ENCODE assay signal across 21 cellular contexts in genomic region chr7:134777470-134777869, GRCh38. TPM values are rescaled to one million over a fixed set of nuclear protein-coding genes. Genes with fewer than 3 reads are reported as not detected.
DNase-seq lines count a peak whose midpoint lies in the region; ATAC-seq and TF ChIP-seq lines count a peak whose summit lies in the region.
"Had no signal": no experiment of that assay in that cellular context is flagged by ENCODE, and none has a peak within 500 bp of the region (broad histone marks: within the 10 kb centered on the region; RNA-seq: fewer than 3 reads in every experiment).

No MANE protein-coding gene starts in this region.

- H3K4me1 Mint-ChIP-seq in nephron (peaks cover 44% of the 10 kb centered on the region), type B pancreatic cell (ENCODE audit: unreplicated experiment) (peaks cover 41% of the 10 kb centered on the region)
- H3K4me1 Mint-ChIP-seq: CD14-positive monocyte had no signal

- H3K36me3 Mint-ChIP-seq in nephron (ENCODE audit: low read depth) (peaks cover 3% of the 10 kb centered on the region), type B pancreatic cell (no peaks in the 10 kb centered on the region)
- H3K36me3 Mint-ChIP-seq: CD14-positive monocyte had no signal

- H3K9me3 Mint-ChIP-seq in nephron, result no peaks in the 10 kb centered on the region
- H3K9me3 Mint-ChIP-seq in type B pancreatic cell, result peaks cover 1% of the 10 kb centered on the region
- H3K9me3 Mint-ChIP-seq: activated T-cell treated with anti-CD3 and anti-CD28 coated beads, Interleukin-2, amount 50 U/mL, for 24 hours; endodermal cell had no signal

- H3K4me3 Mint-ChIP-seq in nephron (peak overlapping the region in 2 of 3 experiments; percentile 12 to 24), type B pancreatic cell (no peak overlapping the region)
- H3K4me3 Mint-ChIP-seq: activated naive CD8-positive, alpha-beta T cell; activated T-cell treated with anti-CD3 and anti-CD28 coated beads, Interleukin-2, amount 50 U/mL, for 24 hours; CD14-positive monocyte; endodermal cell had no signal

- DNase-seq in NCI-H526 (lab: John Stamatoyannopoulos, UW) (peak; percentile 13 to 53), NCI-H526 treated with DMSO at 0.1 percent for 48 hours (lab: John Stamatoyannopoulos, UW) (no peak), dermis blood vessel endothelial cell (peak; percentile 42), type B pancreatic cell (ENCODE audit: extremely low spot score, unreplicated experiment) (no peak), LoVo (ENCODE audit: low spot score) (no peak)
- no peak for DNase-seq in stimulated activated CD4-positive, alpha-beta T cell treated with anti-CD3 and anti-CD28 coated beads, Interleukin-15, amount 100 ng/mL, for 24 hours
- DNase-seq: activated T-cell treated with anti-CD3 and anti-CD28 coated beads, Interleukin-2, amount 50 U/mL, for 24 hours; central memory CD4-positive, alpha-beta T cell; DMS79; endodermal cell; MM.1S; NCI-H2029 treated with DMSO at 0.1 percent for 48 hours; NCI-H69; Peyer's patch; right lobe of liver; stimulated activated CD4-positive, alpha-beta T cell treated with anti-CD3 and anti-CD28 coated beads, Interleukin-4, amount 100 ng/mL, for 4 hours had no signal

- peak overlapping the region; percentile 90 to 99 (median 94) for H3K27ac Mint-ChIP-seq in nephron
- H3K27ac Mint-ChIP-seq in type B pancreatic cell, result peak overlapping the region; percentile 50
- H3K27ac Mint-ChIP-seq: activated naive CD8-positive, alpha-beta T cell; activated T-cell treated with anti-CD3 and anti-CD28 coated beads, Interleukin-2, amount 50 U/mL, for 24 hours; CD14-positive monocyte had no signal

- H3K27me3 Mint-ChIP-seq in nephron (ENCODE audit: low read depth), result peaks cover 4% of the 10 kb centered on the region
- no peaks in the 10 kb centered on the region for H3K27me3 Mint-ChIP-seq in type B pancreatic cell
- H3K27me3 Mint-ChIP-seq: activated naive CD8-positive, alpha-beta T cell had no signal

- TF ChIP-seq CTCF in nephron (IDR thresholded peaks at IDR 0.05; ENCODE audit: unreplicated experiment in 3 of 3) (no peak), type B pancreatic cell (conservative IDR thresholded peaks at IDR 0.05) (no peak)

- ATAC-seq in HG02588 (IDR thresholded peaks at IDR 0.05; ENCODE audit: unreplicated experiment), result no peak
- ATAC-seq: HCT116 had no signal

RNA-seq across cellular contexts. Expression of gene CALD1, which starts 2.0 kb away (rescaled TPM):
- 228 and 258 TPM in 2 replicates for total RNA-seq in dermis blood vessel endothelial cell
- 169 and 218 TPM in 2 replicates for total RNA-seq in type B pancreatic cell (ENCODE audit: low replicate concordance)

Comparison
In these comparisons a context has a peak if more than half of its experiments do, and no peak if none do; other contexts are left out.
1. DNase-seq: peak in NCI-H526 (2 of 2) and dermis blood vessel endothelial cell (single experiment); none in NCI-H526 treated with DMSO at 0.1 percent for 48 hours (single experiment), type B pancreatic cell (single experiment), LoVo (single experiment) and stimulated activated CD4-positive, alpha-beta T cell treated with anti-CD3 and anti-CD28 coated beads, Interleukin-15, amount 100 ng/mL, for 24 hours (single experiment).